Comparison of ENCODE assay signal across 17 cellular contexts in genomic region chr18:44552706-44553105, GRCh38.
"Had no signal": no experiment of that assay in that cellular context is flagged by ENCODE, and none has a peak within 500 bp of the region (broad histone marks: within the 10 kb centered on the region; RNA-seq: fewer than 3 reads in every experiment).

No MANE protein-coding gene starts in this region.

- H3K27me3 ChIP-seq: adrenal gland, right lobe of liver, spleen, testis, upper lobe of right lung had no signal

- H3K9me3 ChIP-seq: adrenal gland, left ventricle myocardium inferior, psoas muscle, right lobe of liver, spleen, testis, upper lobe of right lung had no signal

- DNase-seq: activated CD4-positive, alpha-beta T cell treated with anti-CD3 and anti-CD28 coated beads for 4 hours; activated CD8-positive, alpha-beta memory T cell treated with anti-CD3 and anti-CD28 coated beads, Interleukin-2, amount 50 U/mL, for 4 hours; activated CD8-positive, alpha-beta T cell treated with anti-CD3 and anti-CD28 coated beads for 36 hours; activated effector memory CD4-positive, alpha-beta T cell treated with anti-CD3 and anti-CD28 coated beads, Interleukin-2, amount 50 U/mL, for 16 hours; activated T-cell treated with anti-CD3 and anti-CD28 coated beads, Interleukin-2, amount 50 U/mL, for 48 hours; adrenal gland; central memory CD4-positive, alpha-beta T cell; head of caudate nucleus; kidney; left ventricle myocardium inferior; naive thymus-derived CD8-positive, alpha-beta T cell; psoas muscle; right lobe of liver; spleen; testis; upper lobe of right lung; WERI-Rb-1 had no signal

- H3K4me3 ChIP-seq: adrenal gland, left ventricle myocardium inferior, psoas muscle, right lobe of liver, spleen, testis, upper lobe of right lung had no signal

- H3K36me3 ChIP-seq: adrenal gland, left ventricle myocardium inferior, right lobe of liver, spleen, upper lobe of right lung, WERI-Rb-1 had no signal

- H3K4me1 ChIP-seq: adrenal gland, left ventricle myocardium inferior, psoas muscle, right lobe of liver, testis, upper lobe of right lung had no signal

- H3K27ac ChIP-seq: adrenal gland, left ventricle myocardium inferior, psoas muscle, right lobe of liver, spleen, testis, upper lobe of right lung, WERI-Rb-1 had no signal
